2 cellular contexts compared by ENCODE assay signal in genomic region chr17:77509089-77509488, GRCh38.
TF ChIP-seq lines count a peak whose summit lies in the region.

No MANE protein-coding gene starts in this region.

TF ChIP-seq in HepG2, 621 proteins besides CTCF, POLR2A, EP300 and RAD21 (continues in another document):
- no peak for TF ChIP-seq ZNF367 (CRISPR knock-in tag; IDR thresholded peaks at IDR 0.05; ENCODE audit: borderline replicate concordance)
- TF ChIP-seq ZNF383 (CRISPR knock-in tag; IDR thresholded peaks at IDR 0.05; ENCODE audit: borderline replicate concordance): no peak
- TF ChIP-seq JUNB (CRISPR knock-in tag; IDR thresholded peaks at IDR 0.05; ENCODE audit: borderline replicate concordance): no peak
- no peak for TF ChIP-seq HBP1 (CRISPR knock-in tag; IDR thresholded peaks at IDR 0.05; ENCODE audit: low read depth)
- TF ChIP-seq MATR3 (CRISPR knock-in tag; IDR thresholded peaks at IDR 0.05): no peak
- peak; percentile 42; the same call in 1 of the 2 replicates for TF ChIP-seq FOXK2 (IDR thresholded peaks at IDR 0.05)
- TF ChIP-seq ATM (IDR thresholded peaks at IDR 0.05; ENCODE audit: borderline replicate concordance): peak; percentile 58; the same call in 1 of the 2 replicates
- no peak for TF ChIP-seq ISX (CRISPR knock-in tag; conservative IDR thresholded peaks at IDR 0.05)
- TF ChIP-seq KMT2A (CRISPR knock-in tag; IDR thresholded peaks at IDR 0.05): no peak
- peak; percentile 10; the same call in 1 of the 2 replicates for TF ChIP-seq LCORL (IDR thresholded peaks at IDR 0.05)
- TF ChIP-seq LCORL (CRISPR knock-in tag; IDR thresholded peaks at IDR 0.05): no peak
- TF ChIP-seq TMF1 (CRISPR knock-in tag; IDR thresholded peaks at IDR 0.05; ENCODE audit: low read depth): no peak
- peak; percentile 13; the same call in 1 of the 2 replicates for TF ChIP-seq IKZF1 (IDR thresholded peaks at IDR 0.05)
- no peak for TF ChIP-seq ZNF577 (CRISPR knock-in tag; IDR thresholded peaks at IDR 0.05; ENCODE audit: borderline replicate concordance, low read depth)
- TF ChIP-seq KAT2B (IDR thresholded peaks at IDR 0.05; ENCODE audit: borderline replicate concordance, low read depth, low read length): no peak
- TF ChIP-seq ZNF10 (CRISPR knock-in tag; IDR thresholded peaks at IDR 0.05; ENCODE audit: borderline replicate concordance, low read depth): no peak
- no peak for TF ChIP-seq ETS1 (CRISPR knock-in tag; IDR thresholded peaks at IDR 0.05)
- TF ChIP-seq STAG1 (CRISPR knock-in tag; IDR thresholded peaks at IDR 0.05): no peak
- TF ChIP-seq ZNF800 (CRISPR knock-in tag; IDR thresholded peaks at IDR 0.05): no peak
- no peak for TF ChIP-seq ZBED4 (CRISPR knock-in tag; IDR thresholded peaks at IDR 0.05; ENCODE audit: borderline replicate concordance)
- no peak for TF ChIP-seq MYC (CRISPR knock-in tag; IDR thresholded peaks at IDR 0.05; ENCODE audit: borderline replicate concordance)
- no peak for TF ChIP-seq MED1 (CRISPR knock-in tag; IDR thresholded peaks at IDR 0.05)
- no peak for TF ChIP-seq THAP7 (CRISPR knock-in tag; IDR thresholded peaks at IDR 0.05)
- no peak for TF ChIP-seq ZNF766 (CRISPR knock-in tag; IDR thresholded peaks at IDR 0.05; ENCODE audit: borderline replicate concordance)
- no peak for TF ChIP-seq SYNCRIP (IDR thresholded peaks at IDR 0.05; ENCODE audit: insufficient read depth, low read depth, low read length)

TF ChIP-seq in H1, 55 proteins besides CTCF, POLR2A, EP300 and RAD21:
- TF ChIP-seq RBBP5 (IDR thresholded peaks at IDR 0.05; ENCODE audit: borderline replicate concordance, low read depth, low read length) (no peak), EGR1 (IDR thresholded peaks at IDR 0.05; ENCODE audit: borderline replicate concordance, low read depth, low read length) (no peak), SP2 (IDR thresholded peaks at IDR 0.05; ENCODE audit: low read length) (no peak), KDM4A (IDR thresholded peaks at IDR 0.05; ENCODE audit: low read depth, low read length, severe bottlenecking) (no peak), KDM5A (IDR thresholded peaks at IDR 0.05; ENCODE audit: low read length) (no peak), POU5F1 (IDR thresholded peaks at IDR 0.05; ENCODE audit: low read depth, low read length) (no peak), CHD7 (IDR thresholded peaks at IDR 0.05; ENCODE audit: insufficient replicate concordance, low read length) (no peak), RXRA (IDR thresholded peaks at IDR 0.05; ENCODE audit: insufficient read depth, low read depth, low read length) (no peak), SP1 (IDR thresholded peaks at IDR 0.05; ENCODE audit: low read depth, low read length) (no peak)
